ENCODE assay signal across 1 cellular context in the genomic region with DNA sequence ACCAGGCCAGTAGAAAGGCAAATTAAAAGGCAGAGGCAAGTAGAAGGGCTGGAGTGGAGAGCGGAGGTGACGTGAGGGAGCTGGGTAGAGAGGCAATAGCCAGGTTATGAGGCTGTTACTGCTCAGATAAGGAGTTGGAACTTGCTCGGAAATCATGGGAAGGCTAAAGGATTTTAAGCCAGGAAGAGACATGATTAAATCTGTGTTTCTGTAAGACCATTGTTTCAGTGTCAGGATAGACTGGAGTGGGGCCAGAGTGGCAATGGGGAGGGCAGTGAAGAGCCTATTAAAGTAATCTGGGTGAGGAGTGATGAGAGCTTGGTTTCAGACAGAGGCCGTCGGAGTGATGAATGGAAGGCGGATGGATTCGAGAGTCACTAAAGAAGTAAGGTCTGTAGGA.
TF ChIP-seq lines count a peak whose summit lies in the region.

No MANE protein-coding gene starts in this region.

TF ChIP-seq in IMR-90, 13 proteins besides CTCF, POLR2A, EP300 and RAD21:
- TF ChIP-seq BHLHE40 (IDR thresholded peaks at IDR 0.05; ENCODE audit: low read depth, low read length) (no peak), MAFK (IDR thresholded peaks at IDR 0.05; ENCODE audit: low read depth, low read length) (no peak)
